16 cellular contexts compared by ENCODE assay signal in the genomic region with DNA sequence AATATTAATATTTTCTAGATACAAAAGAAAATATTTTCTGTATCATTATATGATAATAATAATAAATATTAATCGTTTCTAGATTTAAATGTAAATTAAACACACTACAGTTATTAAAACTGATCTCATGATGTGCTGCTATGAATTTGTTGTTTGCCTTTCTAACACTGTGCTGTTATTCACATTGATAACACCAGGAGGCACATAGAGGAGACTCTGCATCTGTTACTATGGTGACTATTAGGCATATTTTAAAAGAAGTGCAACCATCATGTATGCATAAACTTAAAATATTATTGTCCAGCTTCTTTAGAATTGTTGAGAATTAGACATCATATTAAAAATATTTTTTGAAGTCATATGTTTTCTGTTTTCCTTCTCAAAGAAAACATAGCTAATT. TPM values are rescaled to one million over a fixed set of nuclear protein-coding genes. Genes with fewer than 3 reads are reported as not detected.
DNase-seq lines count a peak whose midpoint lies in the region; ATAC-seq and TF ChIP-seq lines count a peak whose summit lies in the region.
"Had no signal": no experiment of that assay in that cellular context is flagged by ENCODE, and none has a peak within 500 bp of the region (broad histone marks: within the 10 kb centered on the region; RNA-seq: fewer than 3 reads in every experiment).

No MANE protein-coding gene starts in this region.

- H2AFZ ChIP-seq in mammary epithelial cell (ENCODE audit: low read depth, low read length), result no peak overlapping the region

- no peaks in the 10 kb centered on the region for H3K36me3 ChIP-seq in mammary epithelial cell (ENCODE audit: insufficient read depth, low read length)

- intact Hi-C loops in mammary epithelial cell (cut with micrococcal nuclease), result loop anchor here (1.0 kb wide), 2 partner anchors 62 to 145 kb away; no protein-coding TSS in a partner anchor

- H3K4me1 ChIP-seq in mammary epithelial cell (ENCODE audit: insufficient read depth, low read length), result no peaks in the 10 kb centered on the region

- no TSS peak for BruUV-seq in mammary epithelial cell (replicated peaks; lab: Mats Ljungman, UMichigan)

- CTCF ChIA-PET in mammary epithelial cell (lab: Charles Lee; ENCODE audit: low non-redundant PET), result interaction anchor here (0.6 kb wide), 1 partner anchor 16 kb away, joined by 4 read pairs; no protein-coding TSS in a partner anchor

- H4K20me1 ChIP-seq in mammary epithelial cell (ENCODE audit: insufficient read depth, low read length), result no peaks in the 10 kb centered on the region

- no peaks in the 10 kb centered on the region for H3K27me3 ChIP-seq in mammary epithelial cell (ENCODE audit: insufficient read depth, low read length)

- in situ Hi-C loops in mammary epithelial cell (cut with MboI; ENCODE audit: low sequenced_read_pairs in 2 of 2), result loop anchor here in 1 of 2 donors (10.0 kb wide), 1 partner anchor 61 kb away; no protein-coding TSS in a partner anchor

- no peak overlapping the region for H3K4me3 ChIP-seq in mammary epithelial cell (replicated peaks in 1 of 3; ENCODE audit: insufficient read depth in 1 of 3, low read depth in 2 of 3, low read length in 3 of 3)
- H3K4me3 ChIP-seq: skin epidermis had no signal

- H3K9ac ChIP-seq in mammary epithelial cell (ENCODE audit: insufficient read depth, low read length), result no peak overlapping the region

- H3K4me2 ChIP-seq in mammary epithelial cell (ENCODE audit: insufficient read depth, low read depth, low read length), result no peak overlapping the region

- no peaks in the 10 kb centered on the region for H3K79me2 ChIP-seq in mammary epithelial cell (ENCODE audit: insufficient read depth, low read length)

- DNase-seq in NCI-H446 (lab: John Stamatoyannopoulos, UW) (peak; percentile 30 to 40), mammary epithelial cell (no peak), lung microvascular endothelial cell (ENCODE audit: low read depth in 2 of 2) (peak; percentile 45 to 65), foreskin melanocyte (no peak)
- DNase-seq in activated T-cell treated with anti-CD3 and anti-CD28 coated beads, Interleukin-2, amount 50 U/mL, for 48 hours, result no peak
- no peak for DNase-seq in activated naive CD4-positive, alpha-beta T cell treated with Interleukin-2 at 50 U/mL for 16 hours
- DNase-seq: activated CD4-positive, alpha-beta T cell treated with anti-CD3 and anti-CD28 coated beads for 1 hour; activated gamma-delta T cell treated with Interleukin-2 at 50 U/mL for 16 hours; DMS79 treated with DMSO at 0.1 percent for 48 hours; GOT3; mesendoderm; NCI-H1092 had no signal

- dilution Hi-C loops in mammary epithelial cell (cut with HindIII; ENCODE audit: low sequenced_read_pairs), result no loop called here

- peak; percentile 44 for TF ChIP-seq CTCF in C4-2B (conservative IDR thresholded peaks at IDR 0.05)
- peak; percentile 53 to 60 for TF ChIP-seq CTCF in mammary epithelial cell (conservative IDR thresholded peaks at IDR 0.05 in 1 of 2, IDR thresholded peaks at IDR 0.05 in 1 of 2; ENCODE audit: extremely low read depth in 1 of 2, insufficient read depth in 1 of 2, low read depth in 1 of 2, low read length in 2 of 2)

- no peaks in the 10 kb centered on the region for H3K9me3 ChIP-seq in mammary epithelial cell (replicated peaks; ENCODE audit: insufficient read depth, low read length)

- H3K27ac ChIP-seq in C4-2B (no peak overlapping the region), mammary epithelial cell (ENCODE audit: insufficient read depth, low read depth, low read length) (no peak overlapping the region)
- H3K27ac ChIP-seq: skin epidermis had no signal

- no peak for ATAC-seq in HG03521 (IDR thresholded peaks at IDR 0.05; ENCODE audit: unreplicated experiment)

- 14% methylated on average over 1 of the region's 1 CpG for WGBS in mammary epithelial cell (ENCODE audit: low coverage, missing lambda C conversion rate)

RNA-seq across cellular contexts. Expression of a gene that starts 11.8 kb away (rescaled TPM):
- total RNA-seq in mammary epithelial cell (10 to 100 TPM; 32.2 to 69.3 TPM), lung microvascular endothelial cell (15.3 and 38.1 TPM in 2 replicates)
- 17.6 TPM for polyA plus RNA-seq in mammary epithelial cell
- polyA minus RNA-seq in mammary epithelial cell, result 78.9 TPM
- total RNA-seq: OCI-LY7 had no signal

Comparison
In these comparisons a context has a peak if more than half of its experiments do, and no peak if none do; other contexts are left out.
1. DNase-seq: peak in NCI-H446 (2 of 2) and lung microvascular endothelial cell (2 of 2); none in mammary epithelial cell (single experiment), activated T-cell treated with anti-CD3 and anti-CD28 coated beads, Interleukin-2, amount 50 U/mL, for 48 hours (0 of 2), activated naive CD4-positive, alpha-beta T cell treated with Interleukin-2 at 50 U/mL for 16 hours (single experiment) and foreskin melanocyte (single experiment).